ENCODE assay signal across 9 cellular contexts in the genomic region with DNA sequence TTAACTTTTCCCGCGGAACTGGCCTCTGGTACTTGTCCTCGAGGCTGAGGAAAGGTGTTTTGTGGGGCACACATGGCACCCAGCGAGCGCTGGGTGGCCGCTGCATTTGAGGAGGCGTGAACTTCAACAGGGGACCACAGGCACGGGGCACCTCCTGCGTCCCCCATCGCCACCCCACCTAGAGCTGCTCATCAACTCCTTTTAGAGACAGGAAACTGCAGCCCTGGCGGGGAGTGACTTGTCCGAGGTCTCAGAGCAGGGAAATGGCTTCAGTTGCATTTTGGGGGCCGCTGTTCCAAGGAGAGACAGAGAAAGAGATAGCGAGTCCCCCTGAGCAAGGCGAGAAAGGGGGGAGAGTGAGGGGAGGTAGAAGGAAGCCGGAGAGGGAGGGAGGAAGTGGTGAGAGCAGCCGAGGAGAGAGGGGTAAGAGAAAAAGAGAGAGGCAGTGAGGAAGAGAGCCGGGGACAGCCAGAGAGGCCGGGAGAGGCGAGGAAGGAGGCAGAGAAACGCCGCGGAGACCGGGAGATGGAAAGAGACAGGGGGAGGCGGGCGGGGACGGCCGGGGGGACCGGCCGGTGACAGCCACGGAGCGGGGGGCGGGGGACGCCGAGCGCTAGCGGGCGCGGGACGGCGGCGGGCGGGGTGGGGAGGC. TPM values are rescaled to one million over a fixed set of nuclear protein-coding genes. Genes with fewer than 3 reads are reported as not detected.
DNase-seq lines count a peak whose midpoint lies in the region; ATAC-seq and TF ChIP-seq lines count a peak whose summit lies in the region.
"Had no signal": no experiment of that assay in that cellular context is flagged by ENCODE, and none has a peak within 500 bp of the region (broad histone marks: within the 10 kb centered on the region; RNA-seq: fewer than 3 reads in every experiment).

No MANE protein-coding gene starts in this region.

- intact Hi-C loops in dendritic cell treated with granulocyte-macrophage colony-stimulating factor and Interleukin-4, amounts not matched to agents 40 ng/mL and 50 ng/mL, for 4 days (cut with micrococcal nuclease), result loop anchor here (5.0 kb wide), 1 partner anchor 67 kb away; a partner anchor contains a TSS
- intact Hi-C loops in psoas muscle (cut with DNase I), result loop anchor here in 1 of 2 donors (2.0 kb wide), 1 partner anchor 18 kb away; no protein-coding TSS in a partner anchor

- H3K9me3 ChIP-seq in psoas muscle, result no peaks in the 10 kb centered on the region

- no peaks in the 10 kb centered on the region for H3K9me3 Mint-ChIP-seq in dendritic cell treated with granulocyte-macrophage colony-stimulating factor and Interleukin-4, amounts not matched to agents 40 ng/mL and 50 ng/mL, for 4 days

- no peak for TF ChIP-seq CTCF in psoas muscle (IDR thresholded peaks at IDR 0.05)

- H3K36me3 Mint-ChIP-seq in dendritic cell treated with granulocyte-macrophage colony-stimulating factor and Interleukin-4, amounts not matched to agents 40 ng/mL and 50 ng/mL, for 4 days (ENCODE audit: low read depth), result peaks cover 6% of the 10 kb centered on the region

- WGBS in psoas muscle, 3 donors, result 15 to 21% (median 19%) methylated on average over 21 to 42 of the region's 43 CpGs

- H3K36me3 ChIP-seq in psoas muscle (ENCODE audit: insufficient read depth in 1 of 2, low read depth in 1 of 2), result no peaks in the 10 kb centered on the region

- peaks cover 0 to 91% (median 38%) of the 10 kb centered on the region in 3 donors for H3K27me3 ChIP-seq in psoas muscle (ENCODE audit: insufficient read depth in 3 of 3, low read length in 2 of 3)

- H3K4me1 ChIP-seq in psoas muscle, result no peaks in the 10 kb centered on the region

- H3K27ac ChIP-seq in psoas muscle, result no peak overlapping the region

- DNase-seq in Jurkat, Clone E6-1 (ENCODE audit: low read depth, low spot score), result peak; percentile 19
- DNase-seq in psoas muscle, result no peak
- no peak for DNase-seq in epidermal melanocyte (ENCODE audit: insufficient read length, low spot score)
- no peak for DNase-seq in NCI-H345 treated with DMSO at 0.1 percent for 48 hours (lab: John Stamatoyannopoulos, UW; ENCODE audit: unreplicated experiment)
- DNase-seq: stimulated activated CD4-positive, alpha-beta T cell treated with anti-CD3 and anti-CD28 coated beads, Interleukin-4, amount 100 ng/mL, for 24 hours had no signal

- H3K4me3 Mint-ChIP-seq in dendritic cell treated with granulocyte-macrophage colony-stimulating factor and Interleukin-4, amounts not matched to agents 40 ng/mL and 50 ng/mL, for 4 days, result peak overlapping the region; percentile 86

- H3K4me3 ChIP-seq in GM08714 (ENCODE audit: low read length) (peak overlapping the region; percentile 50), psoas muscle (peak overlapping the region; percentile 48)
- H3K4me3 ChIP-seq in Jurkat, Clone E6-1 (ENCODE audit: low read length), result peak overlapping the region; percentile 22; the same call in 1 of the 2 replicates

- no peak for ATAC-seq in psoas muscle
- ATAC-seq in HG03342 (IDR thresholded peaks at IDR 0.05; ENCODE audit: unreplicated experiment), result no peak

- H3K4me1 Mint-ChIP-seq in dendritic cell treated with granulocyte-macrophage colony-stimulating factor and Interleukin-4, amounts not matched to agents 40 ng/mL and 50 ng/mL, for 4 days (ENCODE audit: low read depth), result peaks cover 54% of the 10 kb centered on the region

- peaks cover 76% of the 10 kb centered on the region for H3K27me3 Mint-ChIP-seq in dendritic cell treated with granulocyte-macrophage colony-stimulating factor and Interleukin-4, amounts not matched to agents 40 ng/mL and 50 ng/mL, for 4 days

- H3K27ac Mint-ChIP-seq in dendritic cell treated with granulocyte-macrophage colony-stimulating factor and Interleukin-4, amounts not matched to agents 40 ng/mL and 50 ng/mL, for 4 days, result peak overlapping the region; percentile 70

RNA-seq across cellular contexts. Expression of a gene that starts 12.5 kb away (rescaled TPM):
- 1.4 TPM for polyA plus RNA-seq in Jurkat, Clone E6-1 (2012; ENCODE audit: insufficient read depth, insufficient read length)
- not detected for total RNA-seq in psoas muscle
- not detected for polyA plus RNA-seq in psoas muscle
- total RNA-seq: SK-MEL-5 had no signal
